In the genomic region with DNA sequence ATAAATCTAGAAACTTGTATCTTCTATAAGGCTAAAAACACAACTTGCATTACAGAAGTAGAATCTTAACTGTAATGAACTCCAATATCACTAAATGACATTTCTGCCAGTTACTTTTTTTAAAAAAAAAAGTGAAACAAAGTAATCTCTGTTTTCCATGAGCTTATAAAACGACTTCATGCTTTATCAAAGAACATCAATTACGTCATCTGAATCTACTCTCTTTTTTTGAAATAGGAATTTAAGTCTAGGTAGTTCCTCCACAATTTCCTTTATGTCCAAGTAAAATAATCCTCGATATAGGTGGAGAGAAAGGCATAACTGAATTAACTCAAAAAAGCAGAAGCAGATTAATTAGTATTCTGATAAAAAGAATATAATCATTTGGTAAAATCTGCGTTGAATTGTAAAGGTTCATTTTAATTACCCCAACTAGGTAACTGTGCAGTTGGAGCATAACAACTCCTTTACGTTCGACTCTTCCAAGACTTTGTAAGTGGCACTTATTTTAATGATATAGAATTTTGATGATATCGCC, we compare ENCODE assay signal across 8 cellular contexts. TPM values are rescaled to one million over a fixed set of nuclear protein-coding genes. Genes with fewer than 3 reads are reported as not detected.
DNase-seq lines count a peak whose midpoint lies in the region; ATAC-seq and TF ChIP-seq lines count a peak whose summit lies in the region.

No MANE protein-coding gene starts in this region.

- H3K4me3 ChIP-seq in GM08714 (ENCODE audit: low read length) = peak overlapping the region; percentile 25; the same call in 1 of the 2 replicates
- H3K4me3 ChIP-seq in fibroblast of the aortic adventitia (ENCODE audit: low read depth, low read length) = peak overlapping the region; percentile 85
- peak overlapping the region; percentile 92 for H3K4me3 ChIP-seq in retinal pigment epithelial cell (ENCODE audit: low read length)

- TF ChIP-seq CTCF in VCaP (conservative IDR thresholded peaks at IDR 0.05) (no peak), fibroblast of the aortic adventitia (IDR thresholded peaks at IDR 0.05; ENCODE audit: insufficient read depth, low read length) (no peak), retinal pigment epithelial cell (conservative IDR thresholded peaks at IDR 0.05; ENCODE audit: low read depth, low read length) (no peak)

- H3K27ac ChIP-seq in VCaP = peak overlapping the region; percentile 79

- ATAC-seq in GM21528 (IDR thresholded peaks at IDR 0.05; ENCODE audit: low FRiP score, unreplicated experiment) = no peak

- DNase-seq in fibroblast of the aortic adventitia (ENCODE audit: low read depth) = peak; percentile 31
- no peak for DNase-seq in retinal pigment epithelial cell (ENCODE audit: low read depth)
- DNase-seq in mesenteric fat pad (ENCODE audit: low spot score) = no peak
- no peak for DNase-seq in HT-29 (ENCODE audit: low spot score)
- no peak for DNase-seq in SIG-M5 treated with dmso at 0.1 percent for 504 hours (lab: John Stamatoyannopoulos, UW; ENCODE audit: unreplicated experiment)

RNA-seq across cellular contexts. Expression of a gene that starts 1.4 kb away (rescaled TPM):
- total RNA-seq in fibroblast of the aortic adventitia (ENCODE audit: low replicate concordance) (106 and 149 TPM in 2 replicates), mesenteric fat pad (55.9 TPM)
- total RNA-seq in HT-29 (2014; rRNA removed; shearing (Covaris generic)) = 20.2 and 20.5 TPM in 2 replicates

Comparison
In these comparisons a context has a peak if more than half of its experiments do, and no peak if none do; other contexts are left out.
1. H3K4me3 ChIP-seq: peak in every context shown above with its lines; median percentile 92 in retinal pigment epithelial cell; 85 in fibroblast of the aortic adventitia; 25 in GM08714.